8 cellular contexts compared by ENCODE assay signal in genomic region chr12:75943730-75944096, GRCh38.
DNase-seq lines count a peak whose midpoint lies in the region; ATAC-seq and TF ChIP-seq lines count a peak whose summit lies in the region.
"Had no signal": no experiment of that assay in that cellular context is flagged by ENCODE, and none has a peak within 500 bp of the region (broad histone marks: within the 10 kb centered on the region; RNA-seq: fewer than 3 reads in every experiment).

No MANE protein-coding gene starts in this region.

- H3K9me3 ChIP-seq in OCI-LY3 (ENCODE audit: insufficient read depth, low read length): no peaks in the 10 kb centered on the region
- H3K9me3 ChIP-seq in colonic mucosa: no peaks in the 10 kb centered on the region

- no peak overlapping the region for H3K4me3 Mint-ChIP-seq in progenitor cell of endocrine pancreas (ENCODE audit: low read depth)
- H3K4me3 Mint-ChIP-seq: naive B cell had no signal

- ATAC-seq in GM19395 (IDR thresholded peaks at IDR 0.05; ENCODE audit: unreplicated experiment): peak; percentile 0
- no peak for ATAC-seq in GM19351 (IDR thresholded peaks at IDR 0.05; ENCODE audit: unreplicated experiment)
- ATAC-seq in GM18909 (IDR thresholded peaks at IDR 0.05; ENCODE audit: poor library complexity, unreplicated experiment): no peak

- DNase-seq in colonic mucosa (no peak), progenitor cell of endocrine pancreas (ENCODE audit: low spot score, unreplicated experiment) (no peak), kidney glomerular epithelial cell (lab: John Stamatoyannopoulos, UW) (no peak)
- DNase-seq: naive B cell had no signal

- H4K20me1 ChIP-seq in OCI-LY3 (ENCODE audit: insufficient read depth, low read length): no peaks in the 10 kb centered on the region

- H3K36me3 ChIP-seq in OCI-LY3 (replicated peaks; ENCODE audit: low read depth, low read length): no peaks in the 10 kb centered on the region
- H3K36me3 ChIP-seq in colonic mucosa: no peaks in the 10 kb centered on the region

- H3K27ac Mint-ChIP-seq in progenitor cell of endocrine pancreas: peak overlapping the region; percentile 89

- H3K4me3 ChIP-seq in OCI-LY3 (ENCODE audit: low read length): peak overlapping the region; percentile 19; the same call in 1 of the 2 replicates
- no peak overlapping the region for H3K4me3 ChIP-seq in colonic mucosa

- peaks cover 3% of the 10 kb centered on the region for H3K36me3 Mint-ChIP-seq in progenitor cell of endocrine pancreas (ENCODE audit: insufficient read depth)
- H3K36me3 Mint-ChIP-seq: naive B cell had no signal

- H3K4me2 ChIP-seq in OCI-LY3 (ENCODE audit: low read length): peak overlapping the region; percentile 56

- intact Hi-C loops in colonic mucosa (cut with DNase I): no loop called here

- no peaks in the 10 kb centered on the region for H3K79me2 ChIP-seq in OCI-LY3 (ENCODE audit: low read length)

- H2AFZ ChIP-seq in OCI-LY3 (ENCODE audit: low read depth, low read length): no peak overlapping the region

- H3K27me3 Mint-ChIP-seq in progenitor cell of endocrine pancreas: no peaks in the 10 kb centered on the region
- H3K27me3 Mint-ChIP-seq: naive B cell had no signal

- peaks cover 9% of the 10 kb centered on the region for H3K4me1 Mint-ChIP-seq in progenitor cell of endocrine pancreas (ENCODE audit: low read depth)

- no peak overlapping the region for H3K9ac ChIP-seq in OCI-LY3 (ENCODE audit: low read length)
- no peak overlapping the region for H3K9ac ChIP-seq in colonic mucosa (ENCODE audit: low read depth in 2 of 2, low read length in 2 of 2)

- H3K27ac ChIP-seq in OCI-LY3 (ENCODE audit: low read length): no peak overlapping the region
- peak overlapping the region; percentile 75 for H3K27ac ChIP-seq in colonic mucosa

- H3K27me3 ChIP-seq in OCI-LY3 (ENCODE audit: low read depth, low read length) (no peaks in the 10 kb centered on the region), colonic mucosa (no peaks in the 10 kb centered on the region)

- TF ChIP-seq CTCF in OCI-LY3 (IDR thresholded peaks at IDR 0.05; ENCODE audit: low read depth, low read length): no peak
- no peak for TF ChIP-seq CTCF in colonic mucosa (IDR thresholded peaks at IDR 0.05)
- TF ChIP-seq CTCF in progenitor cell of endocrine pancreas (IDR thresholded peaks at IDR 0.05; ENCODE audit: unreplicated experiment): no peak

- peaks cover 3% of the 10 kb centered on the region for H3K9me3 Mint-ChIP-seq in progenitor cell of endocrine pancreas (ENCODE audit: low read depth)
- H3K9me3 Mint-ChIP-seq: naive B cell had no signal

- H3K4me1 ChIP-seq in OCI-LY3 (ENCODE audit: low read length): peaks cover 14% of the 10 kb centered on the region
- peaks cover 8% of the 10 kb centered on the region for H3K4me1 ChIP-seq in colonic mucosa
